In the genomic region with DNA sequence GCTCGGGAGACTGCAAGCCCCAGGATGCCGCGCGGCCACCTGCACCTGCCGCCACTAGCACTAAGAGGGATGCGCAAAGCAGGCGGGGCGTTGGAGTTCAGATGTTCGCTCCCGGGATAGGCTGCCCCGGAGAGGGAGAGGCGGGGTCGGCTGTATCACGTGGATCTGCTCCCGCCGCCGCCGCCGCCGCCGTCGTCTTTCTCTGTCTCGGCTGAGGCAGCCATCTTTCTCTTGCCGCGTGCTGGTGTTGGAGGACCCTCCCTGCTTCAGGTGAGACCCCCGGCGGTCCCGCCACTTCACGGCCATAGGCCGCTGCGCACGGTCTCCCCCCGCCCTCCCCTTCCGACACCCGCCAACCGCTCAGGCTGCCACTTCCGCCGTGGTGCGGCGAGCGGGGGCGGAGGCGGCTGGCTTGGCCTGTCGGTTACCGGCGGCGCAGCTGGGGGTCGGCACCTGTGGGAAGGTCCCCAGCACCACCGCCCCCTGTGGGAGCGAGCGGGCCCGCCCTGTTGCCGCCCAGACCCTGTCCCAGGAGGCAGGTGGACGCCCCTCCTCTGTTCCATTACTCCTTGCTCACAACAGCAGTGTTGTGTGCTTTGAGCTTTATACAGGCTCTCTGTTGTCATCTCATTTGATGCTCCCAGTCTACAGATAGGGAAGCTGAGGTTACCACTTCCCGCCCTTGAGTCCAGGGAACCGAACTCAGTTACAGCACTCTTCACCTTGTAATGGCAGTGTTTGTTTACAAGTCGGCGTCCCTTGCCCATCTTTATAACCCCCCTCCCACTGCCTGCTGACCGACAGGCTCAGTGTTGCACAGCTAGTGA, we compare ENCODE assay signal across 8 cellular contexts. TPM values are rescaled to one million over a fixed set of nuclear protein-coding genes. Genes with fewer than 3 reads are reported as not detected.
DNase-seq lines count a peak whose midpoint lies in the region; ATAC-seq and TF ChIP-seq lines count a peak whose summit lies in the region.

Gene BTF3L4 (plus strand): TSS at position 186 of the 827 bp plus-strand sequence. CDS start 3,553 bp downstream, outside the sequence.

- H3K56ac ChIP-seq in H9 (ENCODE audit: insufficient read length, low read depth, low read length) = no peak within 1 kb of the TSS

- H3K9me3 ChIP-seq in H9 (ENCODE audit: control insufficient read depth, low read depth, low read length) (no peaks in the 10 kb centered on the region), MM.1S (replicated peaks; ENCODE audit: insufficient read depth, low read length) (no peaks in the 10 kb centered on the region)

- H4K5ac ChIP-seq in H9 (ENCODE audit: insufficient read length, low read depth, low read length) = peak within 1 kb of the TSS; percentile 78

- no peak within 1 kb of the TSS for H2BK20ac ChIP-seq in H9 (ENCODE audit: low read depth, low read length, poor library complexity, severe bottlenecking)

- H3K23me2 ChIP-seq in H9 (ENCODE audit: insufficient read length, low read depth, low read length, poor library complexity, severe bottlenecking) = peaks cover 10% of the 10 kb centered on the region

- H3K14ac ChIP-seq in H9 (ENCODE audit: insufficient read depth, low read length) = peak within 1 kb of the TSS; percentile 98

- H3K79me1 ChIP-seq in H9 (ENCODE audit: insufficient read depth, low read depth, low read length, poor library complexity, severe bottlenecking) = no peaks in the 10 kb centered on the region

- peaks cover 13% of the 10 kb centered on the region for H3F3A ChIP-seq in MM.1S (ENCODE audit: insufficient read depth, low read length)

- H3K27me3 ChIP-seq in H9 (ENCODE audit: insufficient read depth, low read length) = no peaks in the 10 kb centered on the region
- no peaks in the 10 kb centered on the region for H3K27me3 ChIP-seq in MM.1S (replicated peaks; ENCODE audit: insufficient read depth, low read length)

- no peak within 1 kb of the TSS for H4K8ac ChIP-seq in H9 (replicated peaks; ENCODE audit: insufficient read length, low read depth, low read length)

- H3K18ac ChIP-seq in H9 (ENCODE audit: insufficient read length, low read depth, low read length) = peak within 1 kb of the TSS; percentile 97

- H3K4ac ChIP-seq in H9 (ENCODE audit: low read depth, low read length) = peak within 1 kb of the TSS; percentile 18; the same call in 1 of the 2 replicates

- H3K4me3 ChIP-seq in MM.1S (ENCODE audit: low read length) = peak within 1 kb of the TSS; percentile 97

- no peaks in the 10 kb centered on the region for H3K27me3 Mint-ChIP-seq in H9 (ENCODE audit: low read depth)
- H3K27me3 Mint-ChIP-seq in natural killer cell treated with Interleukin-12 subunit alpha and Interleukin-12 subunit beta and Interleukin-15 and Interleukin-18, amount 100 ng/mL, for 72 hours = no peaks in the 10 kb centered on the region

- WGBS in H9 (ENCODE audit: extremely low coverage, insufficient read length, low lambda C conversion rate) = no CpG with 5 or more reads among the region's 59 CpGs

- H3K9me2 ChIP-seq in MM.1S (replicated peaks; ENCODE audit: insufficient read depth, low read length) = no peaks in the 10 kb centered on the region

- peaks cover 25 to 28% of the 10 kb centered on the region in 2 experiments for H3K4me1 Mint-ChIP-seq in H9
- peaks cover 49 to 51% of the 10 kb centered on the region in 2 donors for H3K4me1 Mint-ChIP-seq in natural killer cell treated with Interleukin-12 subunit alpha and Interleukin-12 subunit beta and Interleukin-15 and Interleukin-18, amount 100 ng/mL, for 72 hours (ENCODE audit: low read depth in 2 of 2)

- H3T11ph ChIP-seq in H9 (ENCODE audit: low read length) = peak within 1 kb of the TSS; percentile 94

- H3K4me3 Mint-ChIP-seq in H9 = peak within 1 kb of the TSS; percentile 99 to 100
- peak within 1 kb of the TSS; percentile 99 for H3K4me3 Mint-ChIP-seq in natural killer cell treated with Interleukin-12 subunit alpha and Interleukin-12 subunit beta and Interleukin-15 and Interleukin-18, amount 100 ng/mL, for 72 hours

- H3K36me3 ChIP-seq in MM.1S (replicated peaks; ENCODE audit: insufficient read depth, low read length) = no peaks in the 10 kb centered on the region; the same call in 1 of the 2 replicates

- no peak within 1 kb of the TSS for H2BK12ac ChIP-seq in H9 (ENCODE audit: insufficient read length, low read depth, low read length)

- H3K4me1 ChIP-seq in H9 (ENCODE audit: insufficient read depth, low read length) = no peaks in the 10 kb centered on the region
- H3K4me1 ChIP-seq in MM.1S (ENCODE audit: low read length) = peaks cover 24% of the 10 kb centered on the region

- DNase-seq in ELR (ENCODE audit: low read depth) = peak; percentile 96
- peak; percentile 98 for DNase-seq in H9
- peak; percentile 95 for DNase-seq in MM.1S
- peak; percentile 88 for DNase-seq in SHP77 treated with DMSO at 0.1 percent for 48 hours (lab: John Stamatoyannopoulos, UW)
- DNase-seq in activated effector memory CD4-positive, alpha-beta T cell treated with Interleukin-2 at 50 U/mL for 16 hours = peak; percentile 90
- peak; percentile 84 for DNase-seq in fibroblast of peridontal ligament (ENCODE audit: extremely low read depth)
- DNase-seq in natural killer cell treated with Interleukin-12 subunit alpha and Interleukin-12 subunit beta and Interleukin-15 and Interleukin-18, amount 100 ng/mL, for 72 hours (ENCODE audit: low spot score) = peak; percentile 93
- DNase-seq in stimulated activated naive CD8-positive, alpha-beta T cell treated with anti-CD3 and anti-CD28 coated beads, Interleukin-15, Interleukin-2, amounts not matched to agents 100 U/mL and 50 U/mL, for 24 hours = peak; percentile 94

- peak within 1 kb of the TSS; percentile 71 for H3K27ac ChIP-seq in H9 (ENCODE audit: insufficient read length, low read depth, low read length)
- peak within 1 kb of the TSS; percentile 73 for H3K27ac ChIP-seq in MM.1S (ENCODE audit: low read length)

- H3K4me2 ChIP-seq in H9 (ENCODE audit: insufficient read depth, insufficient read length, low read length) (peak within 1 kb of the TSS; percentile 83), MM.1S (ENCODE audit: low read depth, low read length) (peak within 1 kb of the TSS; percentile 94)

- H3K9ac ChIP-seq in H9 (ENCODE audit: extremely low read depth, insufficient read length, low read length) (peak within 1 kb of the TSS; percentile 93), MM.1S (ENCODE audit: low read length) (peak within 1 kb of the TSS; percentile 92)

- H3K9me3 Mint-ChIP-seq in H9 = no peaks in the 10 kb centered on the region; a peak in 1 of 5 replicates
- H3K9me3 Mint-ChIP-seq in natural killer cell treated with Interleukin-12 subunit alpha and Interleukin-12 subunit beta and Interleukin-15 and Interleukin-18, amount 100 ng/mL, for 72 hours = no peaks in the 10 kb centered on the region

- ATAC-seq in natural killer cell treated with Interleukin-12 subunit alpha and Interleukin-12 subunit beta and Interleukin-15 and Interleukin-18, amount 100 ng/mL, for 72 hours = peak; percentile 95
- ATAC-seq in stimulated activated naive CD8-positive, alpha-beta T cell treated with anti-CD3 and anti-CD28 coated beads, Interleukin-15, Interleukin-2, amounts not matched to agents 100 U/mL and 50 U/mL, for 24 hours = peak; percentile 98

- H3K27ac Mint-ChIP-seq in H9 = peak within 1 kb of the TSS; percentile 97 to 100 (median 99)
- peak within 1 kb of the TSS; percentile 92 to 95 for H3K27ac Mint-ChIP-seq in natural killer cell treated with Interleukin-12 subunit alpha and Interleukin-12 subunit beta and Interleukin-15 and Interleukin-18, amount 100 ng/mL, for 72 hours

- H4K20me1 ChIP-seq in H9 (ENCODE audit: control insufficient read depth, insufficient read depth, insufficient read length) (no peaks in the 10 kb centered on the region), MM.1S (ENCODE audit: insufficient read depth, low read length) (no peaks in the 10 kb centered on the region)

- H2BK15ac ChIP-seq in H9 (ENCODE audit: low read depth, low read length) = no peak within 1 kb of the TSS

- no peak within 1 kb of the TSS for H2AFZ ChIP-seq in H9 (ENCODE audit: low read length)
- peak within 1 kb of the TSS; percentile 98 for H2AFZ ChIP-seq in MM.1S (ENCODE audit: low read length)

- H2BK120ac ChIP-seq in H9 (ENCODE audit: low read depth, low read length, poor library complexity, severe bottlenecking) = peak within 1 kb of the TSS; percentile 97

- no peak within 1 kb of the TSS for H2AK5ac ChIP-seq in H9 (ENCODE audit: insufficient read length, low read length)

- H3K79me2 ChIP-seq in H9 (ENCODE audit: insufficient read depth, low read length) (peaks cover 29% of the 10 kb centered on the region; the same call in 1 of the 2 replicates), MM.1S (ENCODE audit: low read length) (peaks cover 81% of the 10 kb centered on the region)

- TF ChIP-seq CTCF in H9 (conservative IDR thresholded peaks at IDR 0.05) (peak; percentile 37; the same call in 2 of the 3 replicates), MM.1S (IDR thresholded peaks at IDR 0.05; ENCODE audit: low read length) (no peak)

- peak within 1 kb of the TSS; percentile 42 for H2BK5ac ChIP-seq in H9 (ENCODE audit: insufficient read length, low read length)

- peaks cover 19 to 54% (median 44%) of the 10 kb centered on the region in 3 experiments for H3K36me3 Mint-ChIP-seq in H9 (ENCODE audit: insufficient read depth in 1 of 3, low read depth in 3 of 3)
- H3K36me3 Mint-ChIP-seq in natural killer cell treated with Interleukin-12 subunit alpha and Interleukin-12 subunit beta and Interleukin-15 and Interleukin-18, amount 100 ng/mL, for 72 hours = peaks cover 5% of the 10 kb centered on the region

- peak within 1 kb of the TSS; percentile 0 for H4K91ac ChIP-seq in H9 (ENCODE audit: insufficient read length, low read depth, low read length)

- no peak within 1 kb of the TSS for H3K23ac ChIP-seq in H9 (ENCODE audit: insufficient read length, low read depth, low read length)

RNA-seq across cellular contexts. Expression of gene BTF3L4, which starts in this region (rescaled TPM):
- 100 and 106 TPM in 2 replicates for total RNA-seq in H9 (2021)
- total RNA-seq in natural killer cell treated with Interleukin-12 subunit alpha and Interleukin-12 subunit beta and Interleukin-15 and Interleukin-18, amount 100 ng/mL, for 72 hours = 10 to 100 TPM; 24.2 to 29.9 TPM

Comparison
In these comparisons a context has a peak if more than half of its experiments do, and no peak if none do; other contexts are left out.
1. Peak in every context shown above with its lines: DNase-seq, ATAC-seq, H3K4me3 ChIP-seq and H3K27ac ChIP-seq.